In the genomic region with DNA sequence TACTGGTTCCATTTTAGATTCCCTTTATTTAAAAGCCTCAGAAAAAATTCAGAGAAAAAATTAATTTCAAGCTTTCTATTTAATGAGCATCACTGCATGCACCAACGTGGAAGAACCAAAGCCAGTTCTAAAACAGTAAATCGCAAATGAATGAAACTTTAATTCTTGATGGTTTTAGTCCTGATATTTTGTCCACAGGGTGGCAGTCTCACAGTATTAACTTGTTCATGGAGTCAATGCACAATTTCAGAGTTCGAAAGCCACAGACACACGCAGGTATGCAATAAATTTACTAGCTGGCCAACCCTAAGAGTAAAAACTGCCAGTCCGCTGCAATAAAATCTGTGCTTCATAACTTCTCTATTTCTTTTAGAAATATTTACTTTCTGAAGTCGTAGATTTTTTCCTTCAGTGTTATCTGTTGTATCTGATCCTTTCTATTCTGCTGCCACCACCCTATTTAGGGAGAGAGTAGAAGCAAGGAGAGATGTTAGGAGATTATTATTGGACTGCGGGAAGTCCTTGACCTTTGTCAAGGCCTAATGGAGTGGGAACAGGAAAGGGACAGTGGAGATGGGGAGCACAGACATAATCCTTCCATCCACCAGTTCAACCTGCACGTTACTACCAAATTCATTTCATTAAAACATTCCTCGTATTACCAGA, we compare ENCODE assay signal across 2 cellular contexts.
A peak's percentile ranks its signal among the peaks of the same experiment; 100 is the strongest.
TF ChIP-seq lines count a peak whose summit lies in the region.

No MANE protein-coding gene starts in this region.

TF ChIP-seq in IMR-90, 13 proteins besides CTCF, POLR2A, EP300 and RAD21:
- TF ChIP-seq CHD1 (IDR thresholded peaks at IDR 0.05; ENCODE audit: low read depth, low read length) (no peak), MXI1 (IDR thresholded peaks at IDR 0.05; ENCODE audit: borderline replicate concordance, low read depth, low read length) (no peak), SMC3 (IDR thresholded peaks at IDR 0.05; ENCODE audit: low read depth, low read length) (peak; percentile 35; the same call in 1 of the 2 replicates)

TF ChIP-seq in H1, 55 proteins besides CTCF, POLR2A, EP300 and RAD21:
- no peak for TF ChIP-seq HDAC6 (IDR thresholded peaks at IDR 0.05; ENCODE audit: low read depth, low read length)
- no peak for TF ChIP-seq SUZ12 (IDR thresholded peaks at IDR 0.05; ENCODE audit: low read length)
- TF ChIP-seq, protein P1, sequence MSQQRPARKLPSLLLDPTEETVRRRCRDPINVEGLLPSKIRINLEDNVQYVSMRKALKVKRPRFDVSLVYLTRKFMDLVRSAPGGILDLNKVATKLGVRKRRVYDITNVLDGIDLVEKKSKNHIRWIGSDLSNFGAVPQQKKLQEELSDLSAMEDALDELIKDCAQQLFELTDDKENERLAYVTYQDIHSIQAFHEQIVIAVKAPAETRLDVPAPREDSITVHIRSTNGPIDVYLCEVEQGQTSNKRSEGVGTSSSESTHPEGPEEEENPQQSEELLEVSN (IDR thresholded peaks at IDR 0.05): no peak
